7 cellular contexts compared by ENCODE assay signal in genomic region chr6:74170550-74170949, GRCh38.
DNase-seq lines count a peak whose midpoint lies in the region; ATAC-seq and TF ChIP-seq lines count a peak whose summit lies in the region.
"Not testable (repeated sequence)": the region's sequence is repeated elsewhere in the genome, so short reads cannot be mapped to it uniquely, and the experiment has no call there.

No MANE protein-coding gene starts in this region.

- not testable (repeated sequence) for H3K4me2 ChIP-seq in HCT116 (ENCODE audit: low read length); smooth muscle cell
- peak overlapping the region; percentile 41 for H3K4me2 ChIP-seq in mammary epithelial cell (ENCODE audit: insufficient read depth, low read depth, low read length)

- not testable (repeated sequence) for H3K4me3 ChIP-seq in AG10803 (ENCODE audit: low read length); HCT116 (replicated peaks in 1 of 2; ENCODE audit: low read depth in 1 of 2, low read length in 2 of 2); RWPE2 (ENCODE audit: severe bottlenecking); mammary epithelial cell (replicated peaks in 1 of 3; ENCODE audit: insufficient read depth in 1 of 3, low read depth in 2 of 3, low read length in 3 of 3); epithelial cell of proximal tubule (ENCODE audit: low read depth, low read length); smooth muscle cell

- not testable (repeated sequence) for BruUV-seq in HCT116 (replicated peaks; lab: Mats Ljungman, UMichigan); mammary epithelial cell (replicated peaks; lab: Mats Ljungman, UMichigan)

- TF ChIP-seq CTCF in AG10803 (conservative IDR thresholded peaks at IDR 0.05; ENCODE audit: low read length), result peak; percentile 35
- TF ChIP-seq CTCF in HCT116 (IDR thresholded peaks at IDR 0.05 in 2 of 3, conservative IDR thresholded peaks at IDR 0.05 in 1 of 3; ENCODE audit: borderline replicate concordance in 1 of 3, insufficient read depth in 1 of 3, low read depth in 2 of 3, low read length in 2 of 3), result peak; percentile 3 to 51 (median 41); a peak in 4 of 6 replicates
- TF ChIP-seq CTCF in RWPE2 (IDR thresholded peaks at IDR 0.05; ENCODE audit: poor library complexity, severe bottlenecking); foreskin keratinocyte (conservative IDR thresholded peaks at IDR 0.05); smooth muscle cell (IDR thresholded peaks at IDR 0.05; ENCODE audit: borderline replicate concordance, insufficient read depth, poor library complexity, severe bottlenecking): not testable (repeated sequence)
- TF ChIP-seq CTCF in mammary epithelial cell (conservative IDR thresholded peaks at IDR 0.05 in 1 of 2, IDR thresholded peaks at IDR 0.05 in 1 of 2; ENCODE audit: extremely low read depth in 1 of 2, insufficient read depth in 1 of 2, low read depth in 1 of 2, low read length in 2 of 2), result peak; percentile 9 to 10
- TF ChIP-seq CTCF in epithelial cell of proximal tubule (conservative IDR thresholded peaks at IDR 0.05; ENCODE audit: low read depth, low read length), result peak; percentile 45

- not testable (repeated sequence) for H3K27ac ChIP-seq in HCT116 (ENCODE audit: low read depth, low read length); mammary epithelial cell (ENCODE audit: insufficient read depth, low read depth, low read length); foreskin keratinocyte
- peak overlapping the region; percentile 45 for H3K27ac ChIP-seq in RWPE2 (ENCODE audit: poor library complexity, severe bottlenecking)
- peak overlapping the region; percentile 61 for H3K27ac ChIP-seq in smooth muscle cell (ENCODE audit: low read depth)

- not testable (repeated sequence) for H3F3A ChIP-seq in smooth muscle cell (ENCODE audit: low read depth)

- dilution Hi-C loops in mammary epithelial cell (cut with HindIII; ENCODE audit: low sequenced_read_pairs), result not testable (repeated sequence)

- intact Hi-C loops in HCT116 (cut with micrococcal nuclease); mammary epithelial cell (cut with micrococcal nuclease): not testable (repeated sequence)

- H2AFZ ChIP-seq in HCT116 (ENCODE audit: low read depth, low read length, poor library complexity, severe bottlenecking), result not testable (repeated sequence)
- peak overlapping the region; percentile 43 for H2AFZ ChIP-seq in mammary epithelial cell (ENCODE audit: low read depth, low read length)
- H2AFZ ChIP-seq in smooth muscle cell (ENCODE audit: low read depth), result peak overlapping the region; percentile 1

- not testable (repeated sequence) for H3K9me2 ChIP-seq in HCT116 (ENCODE audit: insufficient read depth)

- ATAC-seq in HCT116 (peak; percentile 64; the same call in 1 of the 2 replicates), RWPE2 (ENCODE audit: low read depth) (peak; percentile 10; the same call in 1 of the 3 replicates), foreskin keratinocyte (peak; percentile 19)

- CTCF ChIA-PET in HCT116 (lab: Charles Lee) (interaction anchor here (1.0 kb wide), 1 partner anchor 141 kb away, joined by 3 read pairs; no protein-coding TSS in a partner anchor), mammary epithelial cell (lab: Charles Lee; ENCODE audit: low non-redundant PET) (interaction anchor here (0.5 kb wide), 1 partner anchor 19 kb away, joined by 7 read pairs; no protein-coding TSS in a partner anchor)

- H3K27me3 ChIP-seq in HCT116 (ENCODE audit: insufficient read depth, low read length); RWPE2 (ENCODE audit: insufficient read depth, poor library complexity, severe bottlenecking); mammary epithelial cell (ENCODE audit: insufficient read depth, low read length); foreskin keratinocyte; smooth muscle cell (ENCODE audit: low read depth): not testable (repeated sequence)

- POLR2A ChIA-PET in HCT116 (lab: Charles Lee), result not testable (repeated sequence)

- not testable (repeated sequence) for H3K36me3 ChIP-seq in HCT116 (ENCODE audit: control insufficient read depth in 1 of 2, insufficient read depth in 2 of 2, low read length in 2 of 2); RWPE2 (ENCODE audit: low read depth); mammary epithelial cell (ENCODE audit: insufficient read depth, low read length); smooth muscle cell (ENCODE audit: low read depth)

- H3K79me2 ChIP-seq in HCT116 (ENCODE audit: insufficient read depth, low read length); mammary epithelial cell (ENCODE audit: insufficient read depth, low read length); smooth muscle cell (ENCODE audit: low read depth): not testable (repeated sequence)

- TF ChIP-seq POLR2A in HCT116 (IDR thresholded peaks at IDR 0.05; ENCODE audit: borderline replicate concordance, extremely low read depth, insufficient read depth, insufficient read length), result not testable (repeated sequence)

- in situ Hi-C loops in mammary epithelial cell (cut with MboI; ENCODE audit: low sequenced_read_pairs in 2 of 2), result not testable (repeated sequence)

- WGBS in mammary epithelial cell (ENCODE audit: low coverage, missing lambda C conversion rate), result 59% methylated on average over 2 of the region's 2 CpGs
- 74% methylated on average over 2 of the region's 2 CpGs for WGBS in smooth muscle cell (ENCODE audit: low lambda C conversion rate)

- H3K9me3 ChIP-seq in HCT116 (ENCODE audit: control insufficient read depth in 1 of 2, insufficient read depth in 1 of 2, low read depth in 1 of 2, low read length in 2 of 2); RWPE2 (ENCODE audit: severe bottlenecking); mammary epithelial cell (replicated peaks; ENCODE audit: insufficient read depth, low read length); smooth muscle cell (replicated peaks; ENCODE audit: low read depth): not testable (repeated sequence)

- H4K20me1 ChIP-seq in HCT116 (ENCODE audit: insufficient read depth); mammary epithelial cell (ENCODE audit: insufficient read depth, low read length); smooth muscle cell (ENCODE audit: low read depth): not testable (repeated sequence)

- not testable (repeated sequence) for H3K4me1 ChIP-seq in HCT116 (ENCODE audit: control insufficient read depth in 1 of 2, insufficient read depth in 2 of 2, low read length in 2 of 2); foreskin keratinocyte; smooth muscle cell (ENCODE audit: low read depth)
- H3K4me1 ChIP-seq in RWPE2 (ENCODE audit: insufficient read depth, poor library complexity, severe bottlenecking) (peaks cover 10% of the 10 kb centered on the region), mammary epithelial cell (ENCODE audit: insufficient read depth, low read length) (peaks cover 10% of the 10 kb centered on the region)

- TF ChIP-seq RAD21 in HCT116 (IDR thresholded peaks at IDR 0.05; ENCODE audit: low read depth), result 0 out of 2 replicates have a peak, but pooled peaks have one; percentile 7

- not testable (repeated sequence) for DNase-seq in AG10803 (ENCODE audit: low read depth); HCT116 (ENCODE audit: low read depth, low spot score); RWPE2 (ENCODE audit: low spot score); mammary epithelial cell; epithelial cell of proximal tubule (ENCODE audit: low read depth); foreskin keratinocyte; smooth muscle cell (lab: John Stamatoyannopoulos, UW; ENCODE audit: unreplicated experiment)

- RAD21 ChIA-PET in HCT116 (lab: Charles Lee; ENCODE audit: low non-redundant PET in 1 of 2, low total read pairs in 2 of 2, uncharacterized antibody in 2 of 2, unreplicated experiment in 2 of 2), result not testable (repeated sequence)

- not testable (repeated sequence) for H3K9ac ChIP-seq in HCT116 (ENCODE audit: low read length); mammary epithelial cell (ENCODE audit: insufficient read depth, low read length); smooth muscle cell (ENCODE audit: low read depth)

Comparison
In these comparisons a context has a peak if more than half of its experiments do, and no peak if none do; other contexts are left out.
1. ATAC-seq: peak in every context shown above with its lines; median percentile 64 in HCT116; 19 in foreskin keratinocyte; 10 in RWPE2.